Comparison of ENCODE assay signal across 21 cellular contexts in the genomic region with DNA sequence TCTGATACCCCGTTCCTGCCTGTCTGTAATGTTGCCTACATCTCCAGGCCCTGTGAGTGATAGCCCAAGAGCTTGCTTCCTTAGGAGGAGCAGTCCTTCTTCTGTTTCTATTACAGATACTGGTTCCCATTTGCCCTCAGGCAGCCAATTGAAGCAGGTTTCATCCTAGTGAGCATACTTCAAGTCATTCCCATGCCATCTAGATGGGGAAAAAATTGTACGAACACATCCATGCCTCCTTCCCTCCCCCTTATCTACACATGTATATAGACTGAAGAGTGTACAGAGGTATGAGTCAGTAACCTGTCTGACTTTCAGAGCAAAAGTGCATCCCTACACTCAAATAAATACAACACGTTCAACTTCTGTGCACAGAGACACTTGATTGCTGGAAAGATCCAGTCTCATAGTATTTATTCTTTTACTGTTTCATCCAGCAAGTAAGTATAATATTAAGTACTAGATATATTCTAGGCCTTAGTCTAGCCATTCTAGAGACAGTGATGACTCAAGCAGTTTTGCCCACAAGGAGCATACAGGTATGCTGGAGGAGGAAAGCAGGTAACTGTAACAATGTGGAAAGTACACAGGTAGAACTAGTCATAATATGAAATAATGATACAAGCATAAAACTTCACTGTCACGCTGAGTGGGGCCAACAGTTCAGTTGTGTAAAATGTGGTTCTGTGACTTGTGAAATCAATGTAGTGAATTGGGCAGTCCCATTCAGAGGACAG.
DNase-seq lines count a peak whose midpoint lies in the region; ATAC-seq and TF ChIP-seq lines count a peak whose summit lies in the region.
"Had no signal": no experiment of that assay in that cellular context is flagged by ENCODE, and none has a peak within 500 bp of the region (broad histone marks: within the 10 kb centered on the region; RNA-seq: fewer than 3 reads in every experiment).

No MANE protein-coding gene starts in this region.

- H3K9ac ChIP-seq in fibroblast of lung (ENCODE audit: insufficient read depth, low read length): no peak overlapping the region

- peaks cover 38% of the 10 kb centered on the region for H3K4me1 ChIP-seq in RWPE2 (ENCODE audit: insufficient read depth, poor library complexity, severe bottlenecking)
- H3K4me1 ChIP-seq in fibroblast of lung (ENCODE audit: control insufficient read depth, extremely low read depth, insufficient read depth, low read length): peaks cover 60% of the 10 kb centered on the region

- H3K27me3 ChIP-seq in RWPE2 (ENCODE audit: insufficient read depth, poor library complexity, severe bottlenecking) (no peaks in the 10 kb centered on the region), fibroblast of lung (ENCODE audit: control insufficient read depth, insufficient read depth, low read length) (no peaks in the 10 kb centered on the region)
- H3K27me3 ChIP-seq: body of pancreas, right atrium auricular region, stomach, transverse colon had no signal

- no peak overlapping the region for H3K4me3 ChIP-seq in RWPE2 (ENCODE audit: severe bottlenecking)
- no peak overlapping the region for H3K4me3 ChIP-seq in fibroblast of lung (replicated peaks in 1 of 4; ENCODE audit: control extremely low read depth in 1 of 4, insufficient read depth in 1 of 4, low read depth in 3 of 4, low read length in 4 of 4)
- H3K4me3 ChIP-seq: body of pancreas, right atrium auricular region, stomach, transverse colon had no signal

- peaks cover 60% of the 10 kb centered on the region for H3K4me1 Mint-ChIP-seq in activated T-cell treated with anti-CD3 and anti-CD28 coated beads, Interleukin-2, amount 50 U/mL, for 24 hours (ENCODE audit: low read depth)
- H3K4me1 Mint-ChIP-seq in activated T-cell treated with anti-CD3 and anti-CD28 coated beads, Interleukin-2, amount 50 U/mL, for 4 hours (ENCODE audit: low read depth): peaks cover 55% of the 10 kb centered on the region

- H3K9me3 ChIP-seq in RWPE2 (ENCODE audit: severe bottlenecking) (no peaks in the 10 kb centered on the region), fibroblast of lung (ENCODE audit: control insufficient read depth, insufficient read depth, low read depth, low read length) (no peaks in the 10 kb centered on the region)
- H3K9me3 ChIP-seq: body of pancreas, right atrium auricular region, stomach, transverse colon had no signal

- H3K27ac ChIP-seq in RWPE2 (ENCODE audit: poor library complexity, severe bottlenecking): peak overlapping the region; percentile 95
- peak overlapping the region; percentile 77 for H3K27ac ChIP-seq in fibroblast of lung (ENCODE audit: insufficient read depth, low read length)
- H3K27ac ChIP-seq: body of pancreas, transverse colon had no signal

- no peak overlapping the region for H2AFZ ChIP-seq in fibroblast of lung (ENCODE audit: low read length)

- H3K9me3 Mint-ChIP-seq in activated T-cell treated with anti-CD3 and anti-CD28 coated beads, Interleukin-2, amount 50 U/mL, for 24 hours: no peaks in the 10 kb centered on the region
- no peaks in the 10 kb centered on the region for H3K9me3 Mint-ChIP-seq in activated T-cell treated with anti-CD3 and anti-CD28 coated beads, Interleukin-2, amount 50 U/mL, for 4 hours
- H3K9me3 Mint-ChIP-seq: activated naive CD8-positive, alpha-beta T cell treated with anti-CD3 and anti-CD28 coated beads, Interleukin-2, amount 50 U/mL, for 24 hours had no signal

- H3K27ac Mint-ChIP-seq in activated T-cell treated with anti-CD3 and anti-CD28 coated beads, Interleukin-2, amount 50 U/mL, for 24 hours: peak overlapping the region; percentile 61
- H3K27ac Mint-ChIP-seq: activated naive CD8-positive, alpha-beta T cell treated with anti-CD3 and anti-CD28 coated beads, Interleukin-2, amount 50 U/mL, for 24 hours had no signal

- H3K4me2 ChIP-seq in fibroblast of lung (ENCODE audit: extremely low read depth, insufficient read depth, low read length): no peak overlapping the region

- DNase-seq in activated T-cell treated with anti-CD3 and anti-CD28 coated beads, Interleukin-2, amount 50 U/mL, for 24 hours: no peak
- DNase-seq in activated T-cell treated with anti-CD3 and anti-CD28 coated beads, Interleukin-2, amount 50 U/mL, for 4 hours: no peak
- DNase-seq in RWPE2 (ENCODE audit: low spot score): no peak
- no peak for DNase-seq in fibroblast of lung (ENCODE audit: low read depth in 2 of 2)
- DNase-seq in AG08396 (ENCODE audit: low spot score): no peak
- DNase-seq in activated effector memory CD4-positive, alpha-beta T cell treated with Interleukin-2 at 50 U/mL for 16 hours: no peak
- no peak for DNase-seq in activated CD8-positive, alpha-beta memory T cell treated with anti-CD3 and anti-CD28 coated beads for 24 hours
- DNase-seq: activated CD4-positive, alpha-beta T cell treated with anti-CD3 and anti-CD28 coated beads for 48 hours; activated effector memory CD4-positive, alpha-beta T cell treated with anti-CD3 and anti-CD28 coated beads, Interleukin-2, amount 50 U/mL, for 16 hours; activated naive CD8-positive, alpha-beta T cell treated with anti-CD3 and anti-CD28 coated beads, Interleukin-2, amount 50 U/mL, for 24 hours; body of pancreas; effector CD8-positive, alpha-beta T cell; KBM-7; NCI-H187; NCI-H2227 treated with DMSO at 0.1 percent for 48 hours; SIG-M5; stomach; T-helper 1 cell; transverse colon had no signal

- H3K36me3 ChIP-seq in RWPE2 (ENCODE audit: low read depth): no peaks in the 10 kb centered on the region; the same call in 1 of the 2 replicates
- peaks cover 4% of the 10 kb centered on the region for H3K36me3 ChIP-seq in fibroblast of lung (ENCODE audit: control insufficient read depth, insufficient read depth, low read length)
- H3K36me3 ChIP-seq: right atrium auricular region, transverse colon had no signal

- no peak for TF ChIP-seq CTCF in RWPE2 (IDR thresholded peaks at IDR 0.05; ENCODE audit: poor library complexity, severe bottlenecking)
- TF ChIP-seq CTCF in fibroblast of lung (conservative IDR thresholded peaks at IDR 0.05 in 1 of 2, IDR thresholded peaks at IDR 0.05 in 1 of 2; ENCODE audit: low read depth in 1 of 2, low read length in 2 of 2): no peak

- ATAC-seq in activated T-cell treated with anti-CD3 and anti-CD28 coated beads, Interleukin-2, amount 50 U/mL, for 4 hours: no peak
- ATAC-seq in RWPE2 (ENCODE audit: low read depth): peak; percentile 24; the same call in 1 of the 3 replicates
- no peak for ATAC-seq in HG03025 (IDR thresholded peaks at IDR 0.05; ENCODE audit: low FRiP score, unreplicated experiment)
- ATAC-seq: activated naive CD8-positive, alpha-beta T cell treated with anti-CD3 and anti-CD28 coated beads, Interleukin-2, amount 50 U/mL, for 24 hours; body of pancreas had no signal

- H3K36me3 Mint-ChIP-seq in activated T-cell treated with anti-CD3 and anti-CD28 coated beads, Interleukin-2, amount 50 U/mL, for 24 hours (ENCODE audit: low read depth): peaks cover 57% of the 10 kb centered on the region
- peaks cover 20% of the 10 kb centered on the region for H3K36me3 Mint-ChIP-seq in activated T-cell treated with anti-CD3 and anti-CD28 coated beads, Interleukin-2, amount 50 U/mL, for 4 hours (ENCODE audit: insufficient read depth)

- H3K4me3 Mint-ChIP-seq in activated T-cell treated with anti-CD3 and anti-CD28 coated beads, Interleukin-2, amount 50 U/mL, for 24 hours: no peak overlapping the region
- H3K4me3 Mint-ChIP-seq in activated T-cell treated with anti-CD3 and anti-CD28 coated beads, Interleukin-2, amount 50 U/mL, for 4 hours: no peak overlapping the region
- H3K4me3 Mint-ChIP-seq: activated naive CD8-positive, alpha-beta T cell treated with anti-CD3 and anti-CD28 coated beads, Interleukin-2, amount 50 U/mL, for 24 hours had no signal

- no peaks in the 10 kb centered on the region for H3K27me3 Mint-ChIP-seq in activated T-cell treated with anti-CD3 and anti-CD28 coated beads, Interleukin-2, amount 50 U/mL, for 24 hours
- no peaks in the 10 kb centered on the region for H3K27me3 Mint-ChIP-seq in activated T-cell treated with anti-CD3 and anti-CD28 coated beads, Interleukin-2, amount 50 U/mL, for 4 hours (ENCODE audit: low read depth)
- H3K27me3 Mint-ChIP-seq: activated naive CD8-positive, alpha-beta T cell treated with anti-CD3 and anti-CD28 coated beads, Interleukin-2, amount 50 U/mL, for 24 hours had no signal

- no peaks in the 10 kb centered on the region for H3K79me2 ChIP-seq in fibroblast of lung (ENCODE audit: control insufficient read depth, insufficient read depth, low read length)

- no peaks in the 10 kb centered on the region for H4K20me1 ChIP-seq in fibroblast of lung (ENCODE audit: control insufficient read depth, extremely low read depth, insufficient read depth, low read length)
